27 cellular contexts compared by ENCODE assay signal in the genomic region with DNA sequence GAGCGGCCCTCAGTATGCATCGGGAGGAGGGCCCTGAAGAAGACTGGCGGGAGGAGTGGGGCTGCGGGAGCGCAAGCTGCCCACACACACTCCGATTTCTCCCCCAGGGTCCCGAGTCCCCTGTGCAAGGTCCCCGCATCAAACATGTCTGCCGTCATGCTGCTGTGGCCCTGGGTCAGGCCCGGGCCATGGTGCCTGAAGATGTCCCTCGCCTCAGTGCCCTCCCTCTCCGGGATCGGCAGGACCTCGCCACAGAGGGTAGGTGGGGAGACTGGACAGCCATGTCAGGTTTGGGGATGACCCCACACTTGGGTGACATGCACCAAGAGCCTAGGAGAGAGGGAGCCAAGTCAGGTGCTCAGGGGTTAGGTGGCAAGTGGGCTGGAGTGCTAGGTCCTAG. TPM values are rescaled to one million over a fixed set of nuclear protein-coding genes. Genes with fewer than 3 reads are reported as not detected.
"Had no signal": no experiment of that assay in that cellular context is flagged by ENCODE, and none has a peak within 500 bp of the region (broad histone marks: within the 10 kb centered on the region; RNA-seq: fewer than 3 reads in every experiment).

No MANE protein-coding gene starts in this region.

- ATAC-seq: activated T-cell treated with anti-CD3 and anti-CD28 coated beads, Interleukin-2, amount 50 U/mL, for 72 hours; foreskin keratinocyte; left ventricle myocardium superior; natural killer cell; sciatic nerve; stimulated activated memory B cell treated with anti-CD40 and anti-IgM and Interleukin-4, amounts not matched to agents 10 μg/mL and 1 μg/mL and 100 μg/mL, for 72 hours; WTC11 had no signal

- DNase-seq: activated CD4-positive, alpha-beta T cell treated with anti-CD3 and anti-CD28 coated beads, Interleukin-2, amount 50 U/mL, for 48 hours; activated CD8-positive, alpha-beta memory T cell treated with anti-CD3 and anti-CD28 coated beads, Interleukin-2, amount 50 U/mL, for 48 hours; activated effector memory CD4-positive, alpha-beta T cell treated with anti-CD3 and anti-CD28 coated beads, Interleukin-2, amount 50 U/mL, for 16 hours; activated T-cell treated with anti-CD3 and anti-CD28 coated beads, Interleukin-2, amount 50 U/mL, for 72 hours; effector memory CD4-positive, alpha-beta T cell; foreskin keratinocyte; immature natural killer cell; kidney glomerular epithelial cell; left ventricle myocardium superior; mammary epithelial cell; midbrain; natural killer cell; small intestine; stimulated activated CD4-positive, alpha-beta T cell treated with anti-CD3 and anti-CD28 coated beads, Interleukin-2, amount 100 ng/mL, for 24 hours; T1000 had no signal

- H3K27me3 Mint-ChIP-seq: activated naive CD4-positive, alpha-beta T cell treated with anti-CD3 and anti-CD28 coated beads, Interleukin-2, amount 50 U/mL, for 24 hours; central memory CD8-positive, alpha-beta T cell; stimulated activated memory B cell treated with anti-CD40 and anti-IgM and Interleukin-4, amounts not matched to agents 10 μg/mL and 1 μg/mL and 100 μg/mL, for 72 hours; type B pancreatic cell had no signal

- H3K27me3 ChIP-seq: breast epithelium, foreskin keratinocyte, vagina had no signal

- H3K4me1 ChIP-seq: foreskin keratinocyte had no signal

- H3K4me3 ChIP-seq: breast epithelium, thoracic aorta, vagina had no signal

- H3K27ac ChIP-seq: breast epithelium, foreskin keratinocyte, thoracic aorta, vagina had no signal

- H3K27ac Mint-ChIP-seq: activated naive CD4-positive, alpha-beta T cell treated with anti-CD3 and anti-CD28 coated beads, Interleukin-2, amount 50 U/mL, for 24 hours; immature natural killer cell; natural killer cell; stimulated activated memory B cell treated with anti-CD40 and anti-IgM and Interleukin-4, amounts not matched to agents 10 μg/mL and 1 μg/mL and 100 μg/mL, for 72 hours; type B pancreatic cell; WTC11 had no signal

- H3K4me3 Mint-ChIP-seq: activated naive CD4-positive, alpha-beta T cell treated with anti-CD3 and anti-CD28 coated beads, Interleukin-2, amount 50 U/mL, for 24 hours; central memory CD8-positive, alpha-beta T cell; immature natural killer cell; natural killer cell; stimulated activated memory B cell treated with anti-CD40 and anti-IgM and Interleukin-4, amounts not matched to agents 10 μg/mL and 1 μg/mL and 100 μg/mL, for 72 hours; type B pancreatic cell; WTC11 had no signal

- H3K9me3 Mint-ChIP-seq: activated naive CD4-positive, alpha-beta T cell treated with anti-CD3 and anti-CD28 coated beads, Interleukin-2, amount 50 U/mL, for 24 hours; activated T-cell treated with anti-CD3 and anti-CD28 coated beads, Interleukin-2, amount 50 U/mL, for 72 hours; central memory CD8-positive, alpha-beta T cell; immature natural killer cell; natural killer cell; stimulated activated memory B cell treated with anti-CD40 and anti-IgM and Interleukin-4, amounts not matched to agents 10 μg/mL and 1 μg/mL and 100 μg/mL, for 72 hours; type B pancreatic cell; WTC11 had no signal

- H3K36me3 Mint-ChIP-seq: natural killer cell, type B pancreatic cell had no signal

- H3K9me3 ChIP-seq: breast epithelium, thoracic aorta, vagina had no signal

- FAIRE-seq: colon, small intestine had no signal

RNA-seq across cellular contexts. Expression of a gene that starts 18.1 kb away (rescaled TPM):
- total RNA-seq: dermis microvascular lymphatic vessel endothelial cell, foreskin keratinocyte, glomerular endothelial cell, left ventricle myocardium superior, mammary epithelial cell, thoracic aorta, vagina had no signal
- polyA plus RNA-seq: foreskin keratinocyte, immature natural killer cell, mammary epithelial cell had no signal
